In genomic region chr11:65695459-65696241, GRCh38 we compare ENCODE assay signal across 1 cellular context.
TF ChIP-seq lines count a peak whose summit lies in the region.

No MANE protein-coding gene starts in this region.

TF ChIP-seq in HepG2, 621 proteins besides CTCF, POLR2A, EP300 and RAD21 (continued from another document):
- TF ChIP-seq HIC2 (CRISPR knock-in tag; IDR thresholded peaks at IDR 0.05; ENCODE audit: low read depth): no peak
- no peak for TF ChIP-seq MIXL1 (CRISPR knock-in tag; IDR thresholded peaks at IDR 0.05)
- no peak for TF ChIP-seq CBX1 (IDR thresholded peaks at IDR 0.05; ENCODE audit: low read depth)
- TF ChIP-seq NFE2L2 (IDR thresholded peaks at IDR 0.05; ENCODE audit: low read length): no peak
- no peak for TF ChIP-seq RXRB (CRISPR knock-in tag; IDR thresholded peaks at IDR 0.05; ENCODE audit: borderline replicate concordance)
- TF ChIP-seq SOX6 (IDR thresholded peaks at IDR 0.05): no peak
- TF ChIP-seq SOX6 (CRISPR knock-in tag; IDR thresholded peaks at IDR 0.05): peak; percentile 98
- TF ChIP-seq KAT7 (CRISPR knock-in tag; IDR thresholded peaks at IDR 0.05; ENCODE audit: borderline replicate concordance): no peak
- no peak for TF ChIP-seq NR2F6 (IDR thresholded peaks at IDR 0.05)
- TF ChIP-seq NR2F6 (CRISPR knock-in tag; IDR thresholded peaks at IDR 0.05): peak; percentile 12; the same call in 1 of the 2 replicates
- TF ChIP-seq KLF6 (CRISPR knock-in tag; IDR thresholded peaks at IDR 0.05): no peak
- no peak for TF ChIP-seq ZNF33A (CRISPR knock-in tag; IDR thresholded peaks at IDR 0.05; ENCODE audit: borderline replicate concordance)
- peak; percentile 45; the same call in 1 of the 2 replicates for TF ChIP-seq ZNF121 (CRISPR knock-in tag; IDR thresholded peaks at IDR 0.05)
- 0 out of 2 replicates have a peak, but pooled peaks have one; percentile 17 for TF ChIP-seq SALL1 (CRISPR knock-in tag; IDR thresholded peaks at IDR 0.05)
- TF ChIP-seq ZNF574 (CRISPR knock-in tag; IDR thresholded peaks at IDR 0.05): no peak
- TF ChIP-seq SOX13 (IDR thresholded peaks at IDR 0.05): peak; percentile 86
- TF ChIP-seq SOX13 (CRISPR knock-in tag; conservative IDR thresholded peaks at IDR 0.05 in 1 of 2, IDR thresholded peaks at IDR 0.05 in 1 of 2): peak in 1 of 2 experiments; percentile 99; a peak in 2 of 4 replicates
